In genomic region chr2:237319086-237319820, GRCh38 we compare ENCODE assay signal across 16 cellular contexts.
DNase-seq lines count a peak whose midpoint lies in the region; ATAC-seq, FAIRE-seq and TF ChIP-seq lines count a peak whose summit lies in the region.
"Had no signal": no experiment of that assay in that cellular context is flagged by ENCODE, and none has a peak within 500 bp of the region (broad histone marks: within the 10 kb centered on the region; RNA-seq: fewer than 3 reads in every experiment).

No MANE protein-coding gene starts in this region.

- DNase-seq in right atrium auricular region (ENCODE audit: low spot score) (peak; percentile 54), Right ventricle myocardium superior (no peak), islet precursor cell (peak; percentile 48), small intestine (peak; percentile 59), G401 (ENCODE audit: low spot score) (no peak), foreskin fibroblast (no peak)
- DNase-seq: Caco-2, MM.1S, NCI-H1105 treated with DMSO at 0.1 percent for 48 hours, NCI-H187, NCI-H510A, NCI-H82 had no signal

- H3K27ac ChIP-seq in right atrium auricular region, result peak overlapping the region in 1 of 2 donors; percentile 27
- H3K27ac ChIP-seq in small intestine (ENCODE audit: low read depth in 1 of 2, low read length in 1 of 2), result no peak overlapping the region
- H3K27ac ChIP-seq: KMS-11 had no signal

- no peaks in the 10 kb centered on the region for H3K27me3 ChIP-seq in right atrium auricular region
- H3K27me3 ChIP-seq in small intestine (ENCODE audit: control insufficient read depth in 2 of 2, insufficient read depth in 2 of 2, low read length in 2 of 2), result no peaks in the 10 kb centered on the region

- FAIRE-seq in small intestine (lab: Jason Lieb, UNC), result no peak

- no peaks in the 10 kb centered on the region for H3K9me3 ChIP-seq in right atrium auricular region
- H3K9me3 ChIP-seq in small intestine (ENCODE audit: control insufficient read depth, low read depth), result no peaks in the 10 kb centered on the region
- H3K9me3 ChIP-seq: Caco-2 had no signal

- no peaks in the 10 kb centered on the region for H3K36me3 ChIP-seq in right atrium auricular region
- no peaks in the 10 kb centered on the region for H3K36me3 ChIP-seq in small intestine (ENCODE audit: control insufficient read depth in 2 of 2, insufficient read depth in 2 of 2, low read length in 2 of 2)

- ATAC-seq in Right ventricle myocardium superior (ENCODE audit: poor library complexity) (no peak), GM21515 (IDR thresholded peaks at IDR 0.05; ENCODE audit: unreplicated experiment) (no peak), GM18519 (IDR thresholded peaks at IDR 0.05; ENCODE audit: low FRiP score, unreplicated experiment) (no peak)
- ATAC-seq: GM23338 had no signal

- H3K4me1 ChIP-seq in right atrium auricular region, result peaks cover 0 to 55% of the 10 kb centered on the region in 2 donors
- H3K4me1 ChIP-seq in small intestine (ENCODE audit: control insufficient read depth in 2 of 2, insufficient read depth in 1 of 2, low read depth in 1 of 2, low read length in 1 of 2), result peaks cover 0 to 2% of the 10 kb centered on the region in 2 donors

- H3K4me3 ChIP-seq in right atrium auricular region, result no peak overlapping the region
- no peak overlapping the region for H3K4me3 ChIP-seq in small intestine (ENCODE audit: low read depth in 1 of 2, low read length in 2 of 2)
- H3K4me3 ChIP-seq in foreskin fibroblast (ENCODE audit: low read depth in 1 of 2, low read length in 2 of 2), result no peak overlapping the region
- H3K4me3 ChIP-seq: GM23338 had no signal

- TF ChIP-seq CTCF in right atrium auricular region (IDR thresholded peaks at IDR 0.05) (no peak), foreskin fibroblast (IDR thresholded peaks at IDR 0.05; ENCODE audit: low read depth, low read length) (no peak)

- intact Hi-C loops in Right ventricle myocardium superior (cut with DNase I), result no loop called here

- 31 to 71% (median 51%) methylated on average over 15 of the region's 15 CpGs for WGBS in small intestine, 3 donors

- in situ Hi-C loops in G401 (cut with HindIII; ENCODE audit: low sequenced_read_pairs), result no loop called here

Comparison
In these comparisons a context has a peak if more than half of its experiments do, and no peak if none do; other contexts are left out.
1. DNase-seq: peak in right atrium auricular region (single experiment), islet precursor cell (single experiment) and small intestine (single experiment); none in Right ventricle myocardium superior (single experiment), G401 (single experiment) and foreskin fibroblast (0 of 2).